1 cellular context compared by ENCODE assay signal in the genomic region with DNA sequence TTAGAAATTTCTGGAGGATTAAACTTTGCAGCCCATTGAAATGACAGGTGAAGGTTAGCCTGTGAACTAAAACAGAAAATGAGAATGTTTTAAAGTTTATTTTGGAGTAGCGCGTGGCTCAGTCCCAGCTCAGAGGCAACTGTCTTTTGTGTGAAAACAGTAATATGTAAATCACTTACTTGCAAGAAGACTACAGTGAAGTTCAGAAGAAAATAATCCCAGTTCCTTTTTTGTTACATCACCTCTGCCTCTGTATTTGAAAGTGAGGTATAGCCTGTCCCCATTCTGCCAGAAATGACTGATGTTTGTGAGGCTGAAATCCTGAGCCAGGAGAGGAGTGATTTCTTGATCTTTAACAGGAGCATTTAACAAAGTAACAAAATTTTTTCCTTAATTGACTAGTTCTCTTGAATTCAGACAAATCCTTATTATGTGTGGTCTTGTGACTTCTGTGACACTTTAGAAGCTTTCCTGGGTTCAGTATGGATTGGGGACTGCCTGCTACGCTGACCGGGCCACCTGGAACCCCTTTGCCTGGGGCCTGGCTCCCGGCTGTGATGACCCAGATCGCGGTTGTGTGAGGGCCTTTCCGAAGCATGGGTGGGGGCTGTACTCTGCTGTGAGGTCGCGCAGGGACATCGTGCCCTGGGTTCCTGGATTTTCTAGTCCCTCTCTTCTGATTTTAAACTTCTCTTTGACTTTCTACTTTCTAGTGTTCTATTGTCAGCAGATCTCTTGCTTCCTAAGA.
TF ChIP-seq lines count a peak whose summit lies in the region.

No MANE protein-coding gene starts in this region.

TF ChIP-seq in GM12878, 131 proteins besides CTCF, POLR2A, EP300 and RAD21 (continued from another document and continues in another):
- TF ChIP-seq TARDBP (IDR thresholded peaks at IDR 0.05; ENCODE audit: borderline replicate concordance) (no peak), SMARCA5 (IDR thresholded peaks at IDR 0.05) (no peak), MTA3 (IDR thresholded peaks at IDR 0.05; ENCODE audit: borderline replicate concordance, low read length) (no peak; the same call in 1 of the 2 replicates), ZSCAN29 (IDR thresholded peaks at IDR 0.05) (no peak), GABPA (IDR thresholded peaks at IDR 0.05; ENCODE audit: low read depth) (0 out of 2 replicates have a peak, but pooled peaks have one; percentile 34), ASH2L (IDR thresholded peaks at IDR 0.05; ENCODE audit: borderline replicate concordance, low read depth) (no peak), PAX8 (IDR thresholded peaks at IDR 0.05) (0 out of 2 replicates have a peak, but pooled peaks have one; percentile 32), EGR1 (IDR thresholded peaks at IDR 0.05; ENCODE audit: borderline replicate concordance in 1 of 2, low read depth in 2 of 2, low read length in 2 of 2) (no peak), CBFB (IDR thresholded peaks at IDR 0.05; ENCODE audit: low read depth) (no peak), MTA2 (IDR thresholded peaks at IDR 0.05; ENCODE audit: low read depth) (peak; percentile 72), POU2F2 (IDR thresholded peaks at IDR 0.05; ENCODE audit: borderline replicate concordance, low read depth, low read length) (peak; percentile 84; the same call in 2 of the 3 replicates), JUNB (IDR thresholded peaks at IDR 0.05) (peak; percentile 67), KAT2A (conservative IDR thresholded peaks at IDR 0.05; ENCODE audit: control insufficient read depth, low read depth, low read length) (no peak), SREBF1 (IDR thresholded peaks at IDR 0.05; ENCODE audit: low read length) (no peak), ETV6 (conservative IDR thresholded peaks at IDR 0.05 in 1 of 2, IDR thresholded peaks at IDR 0.05 in 1 of 2; ENCODE audit: borderline replicate concordance in 1 of 2, low read depth in 1 of 2) (no peak), NR2C1 (IDR thresholded peaks at IDR 0.05) (no peak), KDM1A (IDR thresholded peaks at IDR 0.05; ENCODE audit: borderline replicate concordance) (no peak), STAT1 (conservative IDR thresholded peaks at IDR 0.05) (no peak), BACH1 (IDR thresholded peaks at IDR 0.05; ENCODE audit: borderline replicate concordance) (peak; percentile 49; the same call in 1 of the 2 replicates), STAT3 (IDR thresholded peaks at IDR 0.05; ENCODE audit: low read depth, low read length) (0 out of 2 replicates have a peak, but pooled peaks have one; percentile 43), NFIC (IDR thresholded peaks at IDR 0.05; ENCODE audit: low read depth, low read length) (peak; percentile 74), YY1 (IDR thresholded peaks at IDR 0.05; ENCODE audit: low read depth, low read length) (no peak)
- TF ChIP-seq, protein P1, sequence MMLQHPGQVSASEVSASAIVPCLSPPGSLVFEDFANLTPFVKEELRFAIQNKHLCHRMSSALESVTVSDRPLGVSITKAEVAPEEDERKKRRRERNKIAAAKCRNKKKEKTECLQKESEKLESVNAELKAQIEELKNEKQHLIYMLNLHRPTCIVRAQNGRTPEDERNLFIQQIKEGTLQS (IDR thresholded peaks at IDR 0.05; ENCODE audit: borderline replicate concordance, extremely low read depth, low read depth, low read length) = no peak
- TF ChIP-seq, protein P2, sequence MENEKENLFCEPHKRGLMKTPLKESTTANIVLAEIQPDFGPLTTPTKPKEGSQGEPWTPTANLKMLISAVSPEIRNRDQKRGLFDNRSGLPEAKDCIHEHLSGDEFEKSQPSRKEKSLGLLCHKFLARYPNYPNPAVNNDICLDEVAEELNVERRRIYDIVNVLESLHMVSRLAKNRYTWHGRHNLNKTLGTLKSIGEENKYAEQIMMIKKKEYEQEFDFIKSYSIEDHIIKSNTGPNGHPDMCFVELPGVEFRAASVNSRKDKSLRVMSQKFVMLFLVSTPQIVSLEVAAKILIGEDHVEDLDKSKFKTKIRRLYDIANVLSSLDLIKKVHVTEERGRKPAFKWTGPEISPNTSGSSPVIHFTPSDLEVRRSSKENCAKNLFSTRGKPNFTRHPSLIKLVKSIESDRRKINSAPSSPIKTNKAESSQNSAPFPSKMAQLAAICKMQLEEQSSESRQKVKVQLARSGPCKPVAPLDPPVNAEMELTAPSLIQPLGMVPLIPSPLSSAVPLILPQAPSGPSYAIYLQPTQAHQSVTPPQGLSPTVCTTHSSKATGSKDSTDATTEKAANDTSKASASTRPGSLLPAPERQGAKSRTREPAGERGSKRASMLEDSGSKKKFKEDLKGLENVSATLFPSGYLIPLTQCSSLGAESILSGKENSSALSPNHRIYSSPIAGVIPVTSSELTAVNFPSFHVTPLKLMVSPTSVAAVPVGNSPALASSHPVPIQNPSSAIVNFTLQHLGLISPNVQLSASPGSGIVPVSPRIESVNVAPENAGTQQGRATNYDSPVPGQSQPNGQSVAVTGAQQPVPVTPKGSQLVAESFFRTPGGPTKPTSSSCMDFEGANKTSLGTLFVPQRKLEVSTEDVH (IDR thresholded peaks at IDR 0.05; ENCODE audit: low read depth, partially characterized antibody) = no peak
- TF ChIP-seq, protein P3, sequence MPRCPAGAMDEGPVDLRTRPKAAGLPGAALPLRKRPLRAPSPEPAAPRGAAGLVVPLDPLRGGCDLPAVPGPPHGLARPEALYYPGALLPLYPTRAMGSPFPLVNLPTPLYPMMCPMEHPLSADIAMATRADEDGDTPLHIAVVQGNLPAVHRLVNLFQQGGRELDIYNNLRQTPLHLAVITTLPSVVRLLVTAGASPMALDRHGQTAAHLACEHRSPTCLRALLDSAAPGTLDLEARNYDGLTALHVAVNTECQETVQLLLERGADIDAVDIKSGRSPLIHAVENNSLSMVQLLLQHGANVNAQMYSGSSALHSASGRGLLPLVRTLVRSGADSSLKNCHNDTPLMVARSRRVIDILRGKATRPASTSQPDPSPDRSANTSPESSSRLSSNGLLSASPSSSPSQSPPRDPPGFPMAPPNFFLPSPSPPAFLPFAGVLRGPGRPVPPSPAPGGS (IDR thresholded peaks at IDR 0.05; ENCODE audit: borderline replicate concordance, insufficient read depth, low read depth, low read length, poor library complexity, severe bottlenecking) = no peak
- TF ChIP-seq, protein P4, sequence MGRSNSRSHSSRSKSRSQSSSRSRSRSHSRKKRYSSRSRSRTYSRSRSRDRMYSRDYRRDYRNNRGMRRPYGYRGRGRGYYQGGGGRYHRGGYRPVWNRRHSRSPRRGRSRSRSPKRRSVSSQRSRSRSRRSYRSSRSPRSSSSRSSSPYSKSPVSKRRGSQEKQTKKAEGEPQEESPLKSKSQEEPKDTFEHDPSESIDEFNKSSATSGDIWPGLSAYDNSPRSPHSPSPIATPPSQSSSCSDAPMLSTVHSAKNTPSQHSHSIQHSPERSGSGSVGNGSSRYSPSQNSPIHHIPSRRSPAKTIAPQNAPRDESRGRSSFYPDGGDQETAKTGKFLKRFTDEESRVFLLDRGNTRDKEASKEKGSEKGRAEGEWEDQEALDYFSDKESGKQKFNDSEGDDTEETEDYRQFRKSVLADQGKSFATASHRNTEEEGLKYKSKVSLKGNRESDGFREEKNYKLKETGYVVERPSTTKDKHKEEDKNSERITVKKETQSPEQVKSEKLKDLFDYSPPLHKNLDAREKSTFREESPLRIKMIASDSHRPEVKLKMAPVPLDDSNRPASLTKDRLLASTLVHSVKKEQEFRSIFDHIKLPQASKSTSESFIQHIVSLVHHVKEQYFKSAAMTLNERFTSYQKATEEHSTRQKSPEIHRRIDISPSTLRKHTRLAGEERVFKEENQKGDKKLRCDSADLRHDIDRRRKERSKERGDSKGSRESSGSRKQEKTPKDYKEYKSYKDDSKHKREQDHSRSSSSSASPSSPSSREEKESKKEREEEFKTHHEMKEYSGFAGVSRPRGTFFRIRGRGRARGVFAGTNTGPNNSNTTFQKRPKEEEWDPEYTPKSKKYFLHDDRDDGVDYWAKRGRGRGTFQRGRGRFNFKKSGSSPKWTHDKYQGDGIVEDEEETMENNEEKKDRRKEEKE (IDR thresholded peaks at IDR 0.05) = no peak
- TF ChIP-seq, protein P5, sequence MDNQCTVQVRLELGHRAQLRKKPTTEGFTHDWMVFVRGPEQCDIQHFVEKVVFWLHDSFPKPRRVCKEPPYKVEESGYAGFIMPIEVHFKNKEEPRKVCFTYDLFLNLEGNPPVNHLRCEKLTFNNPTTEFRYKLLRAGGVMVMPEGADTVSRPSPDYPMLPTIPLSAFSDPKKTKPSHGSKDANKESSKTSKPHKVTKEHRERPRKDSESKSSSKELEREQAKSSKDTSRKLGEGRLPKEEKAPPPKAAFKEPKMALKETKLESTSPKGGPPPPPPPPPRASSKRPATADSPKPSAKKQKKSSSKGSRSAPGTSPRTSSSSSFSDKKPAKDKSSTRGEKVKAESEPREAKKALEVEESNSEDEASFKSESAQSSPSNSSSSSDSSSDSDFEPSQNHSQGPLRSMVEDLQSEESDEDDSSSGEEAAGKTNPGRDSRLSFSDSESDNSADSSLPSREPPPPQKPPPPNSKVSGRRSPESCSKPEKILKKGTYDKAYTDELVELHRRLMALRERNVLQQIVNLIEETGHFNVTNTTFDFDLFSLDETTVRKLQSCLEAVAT (IDR thresholded peaks at IDR 0.05) = peak; percentile 17; the same call in 1 of the 2 replicates
- TF ChIP-seq, protein P6, sequence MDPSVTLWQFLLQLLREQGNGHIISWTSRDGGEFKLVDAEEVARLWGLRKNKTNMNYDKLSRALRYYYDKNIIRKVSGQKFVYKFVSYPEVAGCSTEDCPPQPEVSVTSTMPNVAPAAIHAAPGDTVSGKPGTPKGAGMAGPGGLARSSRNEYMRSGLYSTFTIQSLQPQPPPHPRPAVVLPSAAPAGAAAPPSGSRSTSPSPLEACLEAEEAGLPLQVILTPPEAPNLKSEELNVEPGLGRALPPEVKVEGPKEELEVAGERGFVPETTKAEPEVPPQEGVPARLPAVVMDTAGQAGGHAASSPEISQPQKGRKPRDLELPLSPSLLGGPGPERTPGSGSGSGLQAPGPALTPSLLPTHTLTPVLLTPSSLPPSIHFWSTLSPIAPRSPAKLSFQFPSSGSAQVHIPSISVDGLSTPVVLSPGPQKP (IDR thresholded peaks at IDR 0.05; ENCODE audit: low read depth, low read length) = no peak
- TF ChIP-seq, protein P7, sequence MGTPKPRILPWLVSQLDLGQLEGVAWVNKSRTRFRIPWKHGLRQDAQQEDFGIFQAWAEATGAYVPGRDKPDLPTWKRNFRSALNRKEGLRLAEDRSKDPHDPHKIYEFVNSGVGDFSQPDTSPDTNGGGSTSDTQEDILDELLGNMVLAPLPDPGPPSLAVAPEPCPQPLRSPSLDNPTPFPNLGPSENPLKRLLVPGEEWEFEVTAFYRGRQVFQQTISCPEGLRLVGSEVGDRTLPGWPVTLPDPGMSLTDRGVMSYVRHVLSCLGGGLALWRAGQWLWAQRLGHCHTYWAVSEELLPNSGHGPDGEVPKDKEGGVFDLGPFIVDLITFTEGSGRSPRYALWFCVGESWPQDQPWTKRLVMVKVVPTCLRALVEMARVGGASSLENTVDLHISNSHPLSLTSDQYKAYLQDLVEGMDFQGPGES (IDR thresholded peaks at IDR 0.05) = no peak
- TF ChIP-seq, protein P8, sequence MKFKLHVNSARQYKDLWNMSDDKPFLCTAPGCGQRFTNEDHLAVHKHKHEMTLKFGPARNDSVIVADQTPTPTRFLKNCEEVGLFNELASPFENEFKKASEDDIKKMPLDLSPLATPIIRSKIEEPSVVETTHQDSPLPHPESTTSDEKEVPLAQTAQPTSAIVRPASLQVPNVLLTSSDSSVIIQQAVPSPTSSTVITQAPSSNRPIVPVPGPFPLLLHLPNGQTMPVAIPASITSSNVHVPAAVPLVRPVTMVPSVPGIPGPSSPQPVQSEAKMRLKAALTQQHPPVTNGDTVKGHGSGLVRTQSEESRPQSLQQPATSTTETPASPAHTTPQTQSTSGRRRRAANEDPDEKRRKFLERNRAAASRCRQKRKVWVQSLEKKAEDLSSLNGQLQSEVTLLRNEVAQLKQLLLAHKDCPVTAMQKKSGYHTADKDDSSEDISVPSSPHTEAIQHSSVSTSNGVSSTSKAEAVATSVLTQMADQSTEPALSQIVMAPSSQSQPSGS (IDR thresholded peaks at IDR 0.05; ENCODE audit: low read length) = peak; percentile 67; the same call in 1 of the 2 replicates
- TF ChIP-seq, protein P9, sequence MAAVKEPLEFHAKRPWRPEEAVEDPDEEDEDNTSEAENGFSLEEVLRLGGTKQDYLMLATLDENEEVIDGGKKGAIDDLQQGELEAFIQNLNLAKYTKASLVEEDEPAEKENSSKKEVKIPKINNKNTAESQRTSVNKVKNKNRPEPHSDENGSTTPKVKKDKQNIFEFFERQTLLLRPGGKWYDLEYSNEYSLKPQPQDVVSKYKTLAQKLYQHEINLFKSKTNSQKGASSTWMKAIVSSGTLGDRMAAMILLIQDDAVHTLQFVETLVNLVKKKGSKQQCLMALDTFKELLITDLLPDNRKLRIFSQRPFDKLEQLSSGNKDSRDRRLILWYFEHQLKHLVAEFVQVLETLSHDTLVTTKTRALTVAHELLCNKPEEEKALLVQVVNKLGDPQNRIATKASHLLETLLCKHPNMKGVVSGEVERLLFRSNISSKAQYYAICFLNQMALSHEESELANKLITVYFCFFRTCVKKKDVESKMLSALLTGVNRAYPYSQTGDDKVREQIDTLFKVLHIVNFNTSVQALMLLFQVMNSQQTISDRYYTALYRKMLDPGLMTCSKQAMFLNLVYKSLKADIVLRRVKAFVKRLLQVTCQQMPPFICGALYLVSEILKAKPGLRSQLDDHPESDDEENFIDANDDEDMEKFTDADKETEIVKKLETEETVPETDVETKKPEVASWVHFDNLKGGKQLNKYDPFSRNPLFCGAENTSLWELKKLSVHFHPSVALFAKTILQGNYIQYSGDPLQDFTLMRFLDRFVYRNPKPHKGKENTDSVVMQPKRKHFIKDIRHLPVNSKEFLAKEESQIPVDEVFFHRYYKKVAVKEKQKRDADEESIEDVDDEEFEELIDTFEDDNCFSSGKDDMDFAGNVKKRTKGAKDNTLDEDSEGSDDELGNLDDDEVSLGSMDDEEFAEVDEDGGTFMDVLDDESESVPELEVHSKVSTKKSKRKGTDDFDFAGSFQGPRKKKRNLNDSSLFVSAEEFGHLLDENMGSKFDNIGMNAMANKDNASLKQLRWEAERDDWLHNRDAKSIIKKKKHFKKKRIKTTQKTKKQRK (IDR thresholded peaks at IDR 0.05; ENCODE audit: low read depth, low read length) = no peak
- TF ChIP-seq, protein P10, sequence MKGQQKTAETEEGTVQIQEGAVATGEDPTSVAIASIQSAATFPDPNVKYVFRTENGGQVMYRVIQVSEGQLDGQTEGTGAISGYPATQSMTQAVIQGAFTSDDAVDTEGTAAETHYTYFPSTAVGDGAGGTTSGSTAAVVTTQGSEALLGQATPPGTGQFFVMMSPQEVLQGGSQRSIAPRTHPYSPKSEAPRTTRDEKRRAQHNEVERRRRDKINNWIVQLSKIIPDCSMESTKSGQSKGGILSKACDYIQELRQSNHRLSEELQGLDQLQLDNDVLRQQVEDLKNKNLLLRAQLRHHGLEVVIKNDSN (IDR thresholded peaks at IDR 0.05; ENCODE audit: borderline replicate concordance, extremely low read length, insufficient read depth, low read depth, low read length) = no peak
- TF ChIP-seq, protein P11, sequence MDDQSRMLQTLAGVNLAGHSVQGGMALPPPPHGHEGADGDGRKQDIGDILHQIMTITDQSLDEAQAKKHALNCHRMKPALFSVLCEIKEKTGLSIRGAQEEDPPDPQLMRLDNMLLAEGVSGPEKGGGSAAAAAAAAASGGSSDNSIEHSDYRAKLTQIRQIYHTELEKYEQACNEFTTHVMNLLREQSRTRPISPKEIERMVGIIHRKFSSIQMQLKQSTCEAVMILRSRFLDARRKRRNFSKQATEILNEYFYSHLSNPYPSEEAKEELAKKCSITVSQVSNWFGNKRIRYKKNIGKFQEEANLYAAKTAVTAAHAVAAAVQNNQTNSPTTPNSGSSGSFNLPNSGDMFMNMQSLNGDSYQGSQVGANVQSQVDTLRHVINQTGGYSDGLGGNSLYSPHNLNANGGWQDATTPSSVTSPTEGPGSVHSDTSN (IDR thresholded peaks at IDR 0.05; ENCODE audit: insufficient replicate concordance, low read depth, low read length) = peak; percentile 63
